Comparison of ENCODE assay signal across 13 cellular contexts in the genomic region with DNA sequence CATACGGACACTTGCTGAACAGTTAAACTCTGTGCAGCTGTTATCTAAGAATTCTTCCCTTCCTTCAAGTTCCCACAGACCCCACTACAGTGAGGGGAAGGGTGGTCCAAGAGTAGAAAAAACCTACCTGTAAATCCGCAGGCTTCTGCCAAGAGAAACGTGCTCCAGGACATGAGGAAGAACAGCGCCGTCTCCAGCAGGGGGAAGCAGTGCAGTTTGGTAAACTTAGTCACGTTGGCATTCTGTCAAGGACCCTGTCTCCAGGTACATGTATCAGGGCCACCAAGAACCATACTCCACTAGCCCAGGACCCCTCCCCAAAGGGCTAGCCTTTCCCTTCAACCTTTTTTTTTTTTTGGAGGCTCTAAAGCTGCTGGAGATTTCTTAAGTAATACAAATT.
DNase-seq lines count a peak whose midpoint lies in the region; ATAC-seq and TF ChIP-seq lines count a peak whose summit lies in the region.
"Had no signal": no experiment of that assay in that cellular context is flagged by ENCODE, and none has a peak within 500 bp of the region (broad histone marks: within the 10 kb centered on the region; RNA-seq: fewer than 3 reads in every experiment).

No MANE protein-coding gene starts in this region.

- POLR2A ChIA-PET in CD4-positive, alpha-beta T cell (lab: Charles Lee): no interaction called here

- no peak overlapping the region for H3K27ac ChIP-seq in CD4-positive, alpha-beta T cell (ENCODE audit: low read depth, low read length)

- peaks cover 6% of the 10 kb centered on the region for H3K4me1 Mint-ChIP-seq in CD4-positive, alpha-beta T cell (ENCODE audit: low read depth)
- H3K4me1 Mint-ChIP-seq: central memory CD8-positive, alpha-beta T cell; immature natural killer cell had no signal

- TF ChIP-seq CTCF in AG09319 (IDR thresholded peaks at IDR 0.05; ENCODE audit: low read depth, low read length): peak; percentile 3; the same call in 1 of the 2 replicates
- TF ChIP-seq CTCF in CD4-positive, alpha-beta T cell (IDR thresholded peaks at IDR 0.05): no peak

- no peaks in the 10 kb centered on the region for H3K36me3 Mint-ChIP-seq in CD4-positive, alpha-beta T cell (ENCODE audit: low read depth)
- H3K36me3 Mint-ChIP-seq: immature natural killer cell had no signal

- H3K27ac Mint-ChIP-seq in CD4-positive, alpha-beta T cell: no peak overlapping the region
- H3K27ac Mint-ChIP-seq: immature natural killer cell; stimulated activated naive B cell treated with anti-CD40 and anti-IgM and Interleukin-4, amounts not matched to agents 10 μg/mL and 1 μg/mL and 100 μg/mL, for 72 hours had no signal

- H3K9me3 Mint-ChIP-seq in CD4-positive, alpha-beta T cell: no peaks in the 10 kb centered on the region
- H3K9me3 Mint-ChIP-seq: central memory CD8-positive, alpha-beta T cell; immature natural killer cell; stimulated activated naive B cell treated with anti-CD40 and anti-IgM and Interleukin-4, amounts not matched to agents 10 μg/mL and 1 μg/mL and 100 μg/mL, for 72 hours had no signal

- DNase-seq in AG09319 (ENCODE audit: extremely low read depth, low read depth): no peak
- peak; percentile 7 for DNase-seq in ELR (ENCODE audit: low read depth)
- DNase-seq in NCI-H460 (ENCODE audit: extremely low read depth, low read depth): peak; percentile 4
- DNase-seq in NCI-H1048 (lab: John Stamatoyannopoulos, UW): no peak
- DNase-seq in CD4-positive, alpha-beta T cell: no peak
- DNase-seq: activated CD4-positive, CD25-positive, alpha-beta regulatory T cell treated with anti-CD3 and anti-CD28 coated beads, Interleukin-2, amount 50 U/mL, for 72 hours; immature natural killer cell; NCI-H2029 treated with DMSO at 0.1 percent for 48 hours; stimulated activated naive B cell treated with anti-CD40 and anti-IgM and Interleukin-4, amounts not matched to agents 10 μg/mL and 1 μg/mL and 100 μg/mL, for 72 hours had no signal

- intact Hi-C loops in CD4-positive, alpha-beta T cell (cut with DNase I, micrococcal nuclease): no loop called here

- H3K27me3 ChIP-seq in CD4-positive, alpha-beta T cell (ENCODE audit: control insufficient read depth, insufficient read depth, low read length): no peaks in the 10 kb centered on the region

- CTCF ChIA-PET in CD4-positive, alpha-beta T cell (lab: Charles Lee): no interaction called here

- ATAC-seq in esophagus mucosa: peak; percentile 41
- ATAC-seq in HG03432 (IDR thresholded peaks at IDR 0.05; ENCODE audit: unreplicated experiment): no peak
- no peak for ATAC-seq in HG03460 (IDR thresholded peaks at IDR 0.05; ENCODE audit: unreplicated experiment)
- no peak for ATAC-seq in CD4-positive, alpha-beta T cell (ENCODE audit: poor library complexity)
- ATAC-seq: stimulated activated naive B cell treated with anti-CD40 and anti-IgM and Interleukin-4, amounts not matched to agents 10 μg/mL and 1 μg/mL and 100 μg/mL, for 72 hours had no signal

- H3K4me3 Mint-ChIP-seq in CD4-positive, alpha-beta T cell: no peak overlapping the region
- H3K4me3 Mint-ChIP-seq: central memory CD8-positive, alpha-beta T cell; immature natural killer cell; stimulated activated naive B cell treated with anti-CD40 and anti-IgM and Interleukin-4, amounts not matched to agents 10 μg/mL and 1 μg/mL and 100 μg/mL, for 72 hours had no signal

- H3K27me3 Mint-ChIP-seq in CD4-positive, alpha-beta T cell: no peaks in the 10 kb centered on the region
- H3K27me3 Mint-ChIP-seq: central memory CD8-positive, alpha-beta T cell had no signal

- H3K9me3 ChIP-seq in CD4-positive, alpha-beta T cell (ENCODE audit: control insufficient read depth, low read length): no peaks in the 10 kb centered on the region

Comparison
In these comparisons a context has a peak if more than half of its experiments do, and no peak if none do; other contexts are left out.
1. DNase-seq: peak in ELR (single experiment) and NCI-H460 (single experiment); none in AG09319 (single experiment), NCI-H1048 (single experiment) and CD4-positive, alpha-beta T cell (0 of 10).